32 cellular contexts compared by ENCODE assay signal in genomic region chr5:65462139-65462705, GRCh38.
"Had no signal": no experiment of that assay in that cellular context is flagged by ENCODE, and none has a peak within 500 bp of the region (broad histone marks: within the 10 kb centered on the region; RNA-seq: fewer than 3 reads in every experiment).

No MANE protein-coding gene starts in this region.

- H3K4me3 ChIP-seq: coronary artery, gastroesophageal sphincter, heart left ventricle, hepatocyte, left ventricle myocardium inferior, lung, neural progenitor cell, prostate gland, right atrium auricular region, smooth muscle cell, suprapubic skin, transverse colon, upper lobe of right lung, uterus had no signal

- H3K4me2 ChIP-seq: hepatocyte, smooth muscle cell had no signal

- DNase-seq: effector memory CD8-positive, alpha-beta T cell; erythroblast; foreskin keratinocyte; heart left ventricle; kidney glomerular epithelial cell; left colon; left ventricle myocardium inferior; midbrain; naive thymus-derived CD4-positive, alpha-beta T cell; stimulated activated CD4-positive, alpha-beta T cell treated with anti-CD3 and anti-CD28 coated beads, Interleukin-12 subunit alpha, Interleukin-12 subunit beta, amount 100 ng/mL, for 4 hours; stimulated activated CD4-positive, alpha-beta T cell treated with anti-CD3 and anti-CD28 coated beads, Interleukin-1b, Interleukin-23, amount 100 ng/mL, for 48 hours; stimulated activated CD4-positive, alpha-beta T cell treated with anti-CD3 and anti-CD28 coated beads, Interleukin-4, amount 100 ng/mL, for 1 hour; stimulated activated CD8-positive, alpha-beta memory T cell treated with anti-CD3 and anti-CD28 coated beads, Interleukin-4, amount 100 ng/mL, for 48 hours; stimulated activated naive CD4-positive, alpha-beta T cell; stimulated activated naive CD8-positive, alpha-beta T cell treated with anti-CD3 and anti-CD28 coated beads, Interleukin-15, amount 100 ng/mL, for 72 hours; transverse colon; upper lobe of right lung; uterus had no signal

- H3K27me3 ChIP-seq: foreskin keratinocyte, gastroesophageal sphincter, heart left ventricle, hepatocyte, neural progenitor cell, right atrium auricular region, suprapubic skin, transverse colon, upper lobe of right lung, uterus had no signal

- H3K4me1 Mint-ChIP-seq: memory B cell; naive thymus-derived CD4-positive, alpha-beta T cell; nephron; stimulated activated naive CD8-positive, alpha-beta T cell treated with anti-CD3 and anti-CD28 coated beads, Interleukin-15, amount 100 ng/mL, for 72 hours had no signal

- H3K79me2 ChIP-seq: hepatocyte had no signal

- H3K9ac ChIP-seq: neural progenitor cell had no signal

- ATAC-seq: effector memory CD8-positive, alpha-beta T cell; foreskin keratinocyte; gastroesophageal sphincter; heart left ventricle; left colon; naive thymus-derived CD4-positive, alpha-beta T cell; sciatic nerve; stimulated activated naive CD8-positive, alpha-beta T cell treated with anti-CD3 and anti-CD28 coated beads, Interleukin-15, amount 100 ng/mL, for 72 hours; upper lobe of right lung had no signal

- H3K4me3 Mint-ChIP-seq: effector memory CD8-positive, alpha-beta T cell; memory B cell; naive thymus-derived CD4-positive, alpha-beta T cell; nephron; neural progenitor cell; stimulated activated naive CD8-positive, alpha-beta T cell treated with anti-CD3 and anti-CD28 coated beads, Interleukin-15, amount 100 ng/mL, for 72 hours had no signal

- FAIRE-seq: endometrium, islet of Langerhans had no signal

- H2AFZ ChIP-seq: hepatocyte, neural progenitor cell had no signal

- H3K27ac ChIP-seq: coronary artery, foreskin keratinocyte, gastroesophageal sphincter, heart left ventricle, hepatocyte, left ventricle myocardium inferior, neural progenitor cell, prostate gland, right atrium auricular region, suprapubic skin, transverse colon, upper lobe of right lung, uterus had no signal

- H3K9me3 Mint-ChIP-seq: effector memory CD8-positive, alpha-beta T cell; memory B cell; naive thymus-derived CD4-positive, alpha-beta T cell; nephron; neural progenitor cell; stimulated activated naive CD8-positive, alpha-beta T cell treated with anti-CD3 and anti-CD28 coated beads, Interleukin-15, amount 100 ng/mL, for 72 hours had no signal

- H3K4me1 ChIP-seq: foreskin keratinocyte, gastroesophageal sphincter, heart left ventricle, left ventricle myocardium inferior, prostate gland, right atrium auricular region, suprapubic skin, transverse colon, upper lobe of right lung, uterus had no signal

- H3K27me3 Mint-ChIP-seq: effector memory CD8-positive, alpha-beta T cell; memory B cell; stimulated activated naive CD8-positive, alpha-beta T cell treated with anti-CD3 and anti-CD28 coated beads, Interleukin-15, amount 100 ng/mL, for 72 hours had no signal

- H3K36me3 ChIP-seq: gastroesophageal sphincter, left ventricle myocardium inferior, neural progenitor cell, prostate gland, right atrium auricular region, suprapubic skin, transverse colon, upper lobe of right lung, uterus had no signal

- H3K27ac Mint-ChIP-seq: effector memory CD8-positive, alpha-beta T cell; memory B cell; naive thymus-derived CD4-positive, alpha-beta T cell; nephron; neural progenitor cell; stimulated activated naive CD8-positive, alpha-beta T cell treated with anti-CD3 and anti-CD28 coated beads, Interleukin-15, amount 100 ng/mL, for 72 hours had no signal

- H3K9me3 ChIP-seq: gastroesophageal sphincter, heart left ventricle, left ventricle myocardium inferior, prostate gland, right atrium auricular region, suprapubic skin, transverse colon, upper lobe of right lung, uterus had no signal
